In the genomic region with DNA sequence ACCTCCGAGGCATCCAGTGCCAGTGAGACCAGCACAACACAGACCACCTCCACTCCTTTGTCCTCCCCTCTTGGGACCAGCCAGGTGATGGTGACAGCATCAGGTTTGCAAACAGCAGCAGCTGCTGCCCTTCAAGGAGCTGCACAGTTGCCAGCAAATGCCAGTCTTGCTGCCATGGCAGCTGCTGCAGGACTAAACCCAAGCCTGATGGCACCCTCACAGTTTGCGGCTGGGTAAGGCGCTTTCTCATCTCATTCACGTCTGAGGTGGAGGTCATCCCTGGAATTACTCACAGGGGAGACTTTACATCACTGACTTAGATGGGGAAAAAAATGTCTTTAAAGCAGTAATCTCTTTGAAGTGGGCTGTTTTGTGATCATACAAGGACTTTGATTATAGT, we compare ENCODE assay signal across 18 cellular contexts.
DNase-seq lines count a peak whose midpoint lies in the region; ATAC-seq and TF ChIP-seq lines count a peak whose summit lies in the region.
"Had no signal": no experiment of that assay in that cellular context is flagged by ENCODE, and none has a peak within 500 bp of the region (broad histone marks: within the 10 kb centered on the region; RNA-seq: fewer than 3 reads in every experiment).

No MANE protein-coding gene starts in this region.

- no peak overlapping the region for H3K27ac ChIP-seq in CD4-positive, alpha-beta T cell (ENCODE audit: low read depth, low read length)
- H3K27ac ChIP-seq: brain microvascular endothelial cell, colonic mucosa, hepatocyte, tibial artery had no signal

- no peaks in the 10 kb centered on the region for H3K27me3 Mint-ChIP-seq in natural killer cell (ENCODE audit: low read depth in 2 of 2)
- H3K27me3 Mint-ChIP-seq in osteocyte (ENCODE audit: unreplicated experiment), result no peaks in the 10 kb centered on the region
- H3K27me3 Mint-ChIP-seq in CD4-positive, alpha-beta T cell, result no peaks in the 10 kb centered on the region
- H3K27me3 Mint-ChIP-seq: activated CD8-positive, alpha-beta memory T cell treated with anti-CD3 and anti-CD28 coated beads, Interleukin-2, amount 10 ng/mL, durations not matched to agents 7 days and 5 days; progenitor cell of endocrine pancreas had no signal

- H3K4me3 Mint-ChIP-seq in natural killer cell (no peak overlapping the region), osteocyte (ENCODE audit: unreplicated experiment) (no peak overlapping the region)
- no peak overlapping the region for H3K4me3 Mint-ChIP-seq in CD4-positive, alpha-beta T cell
- H3K4me3 Mint-ChIP-seq: activated CD8-positive, alpha-beta memory T cell treated with anti-CD3 and anti-CD28 coated beads, Interleukin-2, amount 10 ng/mL, durations not matched to agents 7 days and 5 days; CD14-positive monocyte had no signal

- TF ChIP-seq CTCF in natural killer cell (IDR thresholded peaks at IDR 0.05) (no peak), osteocyte (IDR thresholded peaks at IDR 0.05) (no peak)
- no peak for TF ChIP-seq CTCF in CD4-positive, alpha-beta T cell (IDR thresholded peaks at IDR 0.05)

- H3K27ac Mint-ChIP-seq in natural killer cell, result peak overlapping the region; percentile 56 to 73
- H3K27ac Mint-ChIP-seq in osteocyte (ENCODE audit: unreplicated experiment), result no peak overlapping the region
- H3K27ac Mint-ChIP-seq in CD4-positive, alpha-beta T cell, result no peak overlapping the region
- H3K27ac Mint-ChIP-seq: progenitor cell of endocrine pancreas had no signal

- POLR2A ChIA-PET in CD4-positive, alpha-beta T cell (lab: Charles Lee), result no interaction called here

- no peaks in the 10 kb centered on the region for H3K9me3 ChIP-seq in CD4-positive, alpha-beta T cell (ENCODE audit: control insufficient read depth, low read length)
- H3K9me3 ChIP-seq: colonic mucosa, tibial artery had no signal

- H3K4me1 Mint-ChIP-seq in natural killer cell, result peaks cover 15 to 16% of the 10 kb centered on the region in 2 donors
- H3K4me1 Mint-ChIP-seq in osteocyte (ENCODE audit: unreplicated experiment), result no peaks in the 10 kb centered on the region
- H3K4me1 Mint-ChIP-seq in CD4-positive, alpha-beta T cell (ENCODE audit: low read depth), result peaks cover 8% of the 10 kb centered on the region

- intact Hi-C loops in natural killer cell (cut with micrococcal nuclease), result no loop called here
- intact Hi-C loops in CD4-positive, alpha-beta T cell (cut with DNase I, micrococcal nuclease), result loop anchor here (10.0 kb wide), 2 partner anchors 57 to 147 kb away; no protein-coding TSS in a partner anchor

- H3K36me3 Mint-ChIP-seq in natural killer cell (peaks cover 6% of the 10 kb centered on the region), osteocyte (ENCODE audit: unreplicated experiment) (peaks cover 43% of the 10 kb centered on the region)
- peaks cover 79% of the 10 kb centered on the region for H3K36me3 Mint-ChIP-seq in CD4-positive, alpha-beta T cell (ENCODE audit: low read depth)

- peak; percentile 35 to 68 for ATAC-seq in activated CD4-positive, CD25-positive, alpha-beta regulatory T cell treated with anti-CD3 and anti-CD28 coated beads, Interleukin-2, amount 50 U/mL, for 24 hours
- ATAC-seq in natural killer cell, result no peak
- no peak for ATAC-seq in CD4-positive, alpha-beta T cell (ENCODE audit: poor library complexity)
- ATAC-seq: activated CD8-positive, alpha-beta memory T cell treated with anti-CD3 and anti-CD28 coated beads, Interleukin-2, amount 10 ng/mL, durations not matched to agents 7 days and 5 days had no signal

- no peaks in the 10 kb centered on the region for H3K9me3 Mint-ChIP-seq in natural killer cell
- no peaks in the 10 kb centered on the region for H3K9me3 Mint-ChIP-seq in osteocyte (ENCODE audit: unreplicated experiment)
- H3K9me3 Mint-ChIP-seq in CD4-positive, alpha-beta T cell, result no peaks in the 10 kb centered on the region

- DNase-seq in activated CD4-positive, CD25-positive, alpha-beta regulatory T cell treated with anti-CD3 and anti-CD28 coated beads, Interleukin-2, amount 50 U/mL, for 72 hours, result no peak
- peak; percentile 9 for DNase-seq in LHCN-M2 (ENCODE audit: low read depth)
- peak; percentile 60 for DNase-seq in NCI-H69 (lab: John Stamatoyannopoulos, UW)
- no peak for DNase-seq in natural killer cell
- DNase-seq in osteocyte (ENCODE audit: extremely low spot score, unreplicated experiment), result no peak
- no peak for DNase-seq in COLO829 (ENCODE audit: low spot score)
- no peak for DNase-seq in CD4-positive, alpha-beta T cell
- DNase-seq: activated CD8-positive, alpha-beta memory T cell treated with anti-CD3 and anti-CD28 coated beads, Interleukin-2, amount 10 ng/mL, durations not matched to agents 7 days and 5 days; activated naive CD4-positive, alpha-beta T cell; brain microvascular endothelial cell; colonic mucosa; islet precursor cell; MV-4-11; tibial artery had no signal

- no peaks in the 10 kb centered on the region for H3K27me3 ChIP-seq in CD4-positive, alpha-beta T cell (ENCODE audit: control insufficient read depth, insufficient read depth, low read length)
- H3K27me3 ChIP-seq: brain microvascular endothelial cell, colonic mucosa, hepatocyte, tibial artery had no signal

- CTCF ChIA-PET in CD4-positive, alpha-beta T cell (lab: Charles Lee), result interaction anchor here (0.7 kb wide), 1 partner anchor 305 kb away, joined by 3 read pairs; no protein-coding TSS in a partner anchor

Comparison
In these comparisons a context has a peak if more than half of its experiments do, and no peak if none do; other contexts are left out.
1. ATAC-seq: peak in activated CD4-positive, CD25-positive, alpha-beta regulatory T cell treated with anti-CD3 and anti-CD28 coated beads, Interleukin-2, amount 50 U/mL, for 24 hours (2 of 2); none in natural killer cell (0 of 3) and CD4-positive, alpha-beta T cell (single experiment).
2. DNase-seq: peak in LHCN-M2 (single experiment) and NCI-H69 (single experiment); none in activated CD4-positive, CD25-positive, alpha-beta regulatory T cell treated with anti-CD3 and anti-CD28 coated beads, Interleukin-2, amount 50 U/mL, for 72 hours (single experiment), natural killer cell (single experiment), osteocyte (single experiment), COLO829 (single experiment) and CD4-positive, alpha-beta T cell (0 of 10).
3. H3K27ac Mint-ChIP-seq: peak in natural killer cell (2 of 2); none in osteocyte (single experiment) and CD4-positive, alpha-beta T cell (single experiment).